13 cellular contexts compared by ENCODE assay signal in genomic region chr1:227428803-227429202, GRCh38.
DNase-seq lines count a peak whose midpoint lies in the region; FAIRE-seq and TF ChIP-seq lines count a peak whose summit lies in the region.
"Had no signal": no experiment of that assay in that cellular context is flagged by ENCODE, and none has a peak within 500 bp of the region (broad histone marks: within the 10 kb centered on the region; RNA-seq: fewer than 3 reads in every experiment).

No MANE protein-coding gene starts in this region.

- WGBS in esophagus squamous epithelium, 2 donors: 33 to 41% methylated on average over 3 to 4 of the region's 4 CpGs

- no peaks in the 10 kb centered on the region for H3K9me3 ChIP-seq in BLaER1 treated with 17β-estradiol and CSF1 and Interleukin-3, amounts not matched to agents 10 nM and 100 nM (replicated peaks in 1 of 11)
- H3K9me3 ChIP-seq in esophagus squamous epithelium (no peaks in the 10 kb centered on the region), neural progenitor cell (ENCODE audit: low read depth) (no peaks in the 10 kb centered on the region)

- peaks cover 16% of the 10 kb centered on the region for H3K4me1 Mint-ChIP-seq in neural progenitor cell

- H3K27me3 ChIP-seq in BLaER1 treated with 17β-estradiol and CSF1 and Interleukin-3, amounts not matched to agents 10 nM and 100 nM: no peaks in the 10 kb centered on the region
- H3K27me3 ChIP-seq in esophagus squamous epithelium: no peaks in the 10 kb centered on the region
- H3K27me3 ChIP-seq in neural progenitor cell: no peaks in the 10 kb centered on the region

- intact Hi-C loops in esophagus squamous epithelium (cut with DNase I): no loop called here

- no peak overlapping the region for H3K4me3 ChIP-seq in BLaER1 treated with 17β-estradiol and CSF1 and Interleukin-3, amounts not matched to agents 10 nM and 100 nM
- no peak overlapping the region for H3K4me3 ChIP-seq in esophagus squamous epithelium
- H3K4me3 ChIP-seq in neural progenitor cell: no peak overlapping the region

- H3K9ac ChIP-seq in BLaER1 treated with 17β-estradiol and CSF1 and Interleukin-3, amounts not matched to agents 10 nM and 100 nM: no peak overlapping the region
- no peak overlapping the region for H3K9ac ChIP-seq in neural progenitor cell

- no peak overlapping the region for H3K4me3 Mint-ChIP-seq in neural progenitor cell
- H3K4me3 Mint-ChIP-seq: T-helper 1 cell treated with Interleukin-12 subunit alpha and Interleukin-12 subunit beta and Interleukin-4 antibody, amounts not matched to agents 30 μg/mL and 1 μg/mL, for 36 hours had no signal

- no peaks in the 10 kb centered on the region for H3K36me3 ChIP-seq in BLaER1 treated with 17β-estradiol and CSF1 and Interleukin-3, amounts not matched to agents 10 nM and 100 nM
- no peaks in the 10 kb centered on the region for H3K36me3 ChIP-seq in esophagus squamous epithelium
- H3K36me3 ChIP-seq in neural progenitor cell: no peaks in the 10 kb centered on the region

- TF ChIP-seq POLR2A in esophagus squamous epithelium (IDR thresholded peaks at IDR 0.05) (no peak), H54 (IDR thresholded peaks at IDR 0.05; ENCODE audit: low read depth, low read length) (no peak)

- no peaks in the 10 kb centered on the region for H4K20me1 ChIP-seq in BLaER1 treated with 17β-estradiol and CSF1 and Interleukin-3, amounts not matched to agents 10 nM and 100 nM
- H4K20me1 ChIP-seq in neural progenitor cell (ENCODE audit: low read depth): no peaks in the 10 kb centered on the region

- H3K27ac Mint-ChIP-seq in neural progenitor cell: no peak overlapping the region
- H3K27ac Mint-ChIP-seq: T-helper 1 cell treated with Interleukin-12 subunit alpha and Interleukin-12 subunit beta and Interleukin-4 antibody, amounts not matched to agents 30 μg/mL and 1 μg/mL, for 36 hours had no signal

- peak overlapping the region; percentile 15 to 78 (median 60) for H3K4me2 ChIP-seq in BLaER1 treated with 17β-estradiol and CSF1 and Interleukin-3, amounts not matched to agents 10 nM and 100 nM
- no peak overlapping the region for H3K4me2 ChIP-seq in neural progenitor cell

- H3K79me2 ChIP-seq in neural progenitor cell (ENCODE audit: low read depth): no peaks in the 10 kb centered on the region

- H3K27ac ChIP-seq in BLaER1 treated with 17β-estradiol and CSF1 and Interleukin-3, amounts not matched to agents 10 nM and 100 nM: no peak overlapping the region
- H3K27ac ChIP-seq in esophagus squamous epithelium (peak overlapping the region in 3 of 4 donors; percentile 33 to 57 (median 50)), neural progenitor cell (no peak overlapping the region)

- TF ChIP-seq CTCF in esophagus squamous epithelium (IDR thresholded peaks at IDR 0.05): no peak
- no peak for TF ChIP-seq CTCF in neural progenitor cell (IDR thresholded peaks at IDR 0.05)

- H3K9me3 Mint-ChIP-seq in neural progenitor cell: peaks cover 2% of the 10 kb centered on the region
- H3K9me3 Mint-ChIP-seq: T-helper 1 cell treated with Interleukin-12 subunit alpha and Interleukin-12 subunit beta and Interleukin-4 antibody, amounts not matched to agents 30 μg/mL and 1 μg/mL, for 36 hours had no signal

- FAIRE-seq in H54 (lab: Jason Lieb, UNC): no peak

- DNase-seq in NCI-H2196 (lab: John Stamatoyannopoulos, UW; ENCODE audit: unreplicated experiment) (peak; percentile 54), esophagus squamous epithelium (lab: John Stamatoyannopoulos, UW) (no peak), neural progenitor cell (ENCODE audit: low spot score) (no peak), HCEC 1CT (no peak), H54 (ENCODE audit: insufficient read length, low spot score) (no peak)
- DNase-seq in effector CD8-positive, alpha-beta T cell (lab: John Stamatoyannopoulos, UW): no peak
- no peak for DNase-seq in effector CD4-positive, alpha-beta T cell
- DNase-seq: activated effector memory CD4-positive, alpha-beta T cell treated with Interleukin-2 at 50 U/mL for 16 hours; COR-L47; foreskin fibroblast; NCI-H146 had no signal

- peaks cover 2% of the 10 kb centered on the region for H3K27me3 Mint-ChIP-seq in neural progenitor cell (ENCODE audit: insufficient read depth, low read depth)

- no peaks in the 10 kb centered on the region for H3K36me3 Mint-ChIP-seq in neural progenitor cell

- no peaks in the 10 kb centered on the region for H3F3A ChIP-seq in neural progenitor cell (ENCODE audit: low read depth)

- peaks cover 10 to 29% (median 25%) of the 10 kb centered on the region in 10 experiments for H3K4me1 ChIP-seq in BLaER1 treated with 17β-estradiol and CSF1 and Interleukin-3, amounts not matched to agents 10 nM and 100 nM
- H3K4me1 ChIP-seq in esophagus squamous epithelium (peaks cover 0 to 34% (median 21%) of the 10 kb centered on the region in 3 donors), neural progenitor cell (peaks cover 7% of the 10 kb centered on the region)

- peak overlapping the region; percentile 72 for H2AFZ ChIP-seq in neural progenitor cell (replicated peaks)

Comparison
In these comparisons a context has a peak if more than half of its experiments do, and no peak if none do; other contexts are left out.
1. H3K27ac ChIP-seq: peak in esophagus squamous epithelium (3 of 4); none in BLaER1 treated with 17β-estradiol and CSF1 and Interleukin-3, amounts not matched to agents 10 nM and 100 nM (0 of 11) and neural progenitor cell (single experiment).